35 cellular contexts compared by ENCODE assay signal in genomic region chr11:111200010-111200534, GRCh38. TPM values are rescaled to one million over a fixed set of nuclear protein-coding genes. Genes with fewer than 3 reads are reported as not detected.
"Had no signal": no experiment of that assay in that cellular context is flagged by ENCODE, and none has a peak within 500 bp of the region (broad histone marks: within the 10 kb centered on the region; RNA-seq: fewer than 3 reads in every experiment).

No MANE protein-coding gene starts in this region.

- H3K4me1 ChIP-seq: esophagus muscularis mucosa, foreskin keratinocyte, gastroesophageal sphincter, heart right ventricle had no signal

- H3K4me3 Mint-ChIP-seq: activated CD4-positive, alpha-beta memory T cell treated with anti-CD3 and anti-CD28 coated beads for 36 hours; activated CD4-positive, alpha-beta T cell treated with anti-CD3 and anti-CD28 coated beads for 36 hours; activated CD4-positive, alpha-beta T cell treated with anti-CD3 and anti-CD28 coated beads, Interleukin-2, amount 10 ng/mL, durations not matched to agents 24 days and 14 days; activated CD8-positive, alpha-beta memory T cell treated with anti-CD3 and anti-CD28 coated beads, Interleukin-2, amount 10 ng/mL, durations not matched to agents 7 days and 5 days; activated CD8-positive, alpha-beta T cell treated with anti-CD3 and anti-CD28 coated beads, Interleukin-2, amount 10 ng/mL, durations not matched to agents 7 days and 5 days; activated naive CD8-positive, alpha-beta T cell; activated T-cell treated with anti-CD3 and anti-CD28 coated beads, Interleukin-2, amount 50 U/mL, for 72 hours; central memory CD8-positive, alpha-beta T cell; dendritic cell treated with granulocyte-macrophage colony-stimulating factor and Interleukin-4, amounts not matched to agents 40 ng/mL and 50 ng/mL, for 4 days; effector memory CD8-positive, alpha-beta T cell had no signal

- H3K27ac Mint-ChIP-seq: activated CD4-positive, alpha-beta memory T cell treated with anti-CD3 and anti-CD28 coated beads for 36 hours; activated CD4-positive, alpha-beta T cell treated with anti-CD3 and anti-CD28 coated beads for 36 hours; activated CD4-positive, alpha-beta T cell treated with anti-CD3 and anti-CD28 coated beads, Interleukin-2, amount 10 ng/mL, durations not matched to agents 24 days and 14 days; activated CD8-positive, alpha-beta memory T cell treated with anti-CD3 and anti-CD28 coated beads, Interleukin-2, amount 10 ng/mL, durations not matched to agents 7 days and 5 days; activated CD8-positive, alpha-beta T cell treated with anti-CD3 and anti-CD28 coated beads, Interleukin-2, amount 10 ng/mL, durations not matched to agents 7 days and 5 days; activated naive CD8-positive, alpha-beta T cell; activated T-cell treated with anti-CD3 and anti-CD28 coated beads, Interleukin-2, amount 50 U/mL, for 72 hours; dendritic cell treated with granulocyte-macrophage colony-stimulating factor and Interleukin-4, amounts not matched to agents 40 ng/mL and 50 ng/mL, for 4 days; effector memory CD8-positive, alpha-beta T cell had no signal

- H3K4me3 ChIP-seq: coronary artery, esophagus muscularis mucosa, gastroesophageal sphincter, heart right ventricle had no signal

- H3K9me3 ChIP-seq: esophagus muscularis mucosa, gastroesophageal sphincter, heart right ventricle had no signal

- DNase-seq: activated CD4-positive, alpha-beta memory T cell treated with anti-CD3 and anti-CD28 coated beads for 36 hours; activated CD4-positive, alpha-beta T cell treated with anti-CD3 and anti-CD28 coated beads for 36 hours; activated CD4-positive, alpha-beta T cell treated with anti-CD3 and anti-CD28 coated beads, Interleukin-2, amount 10 ng/mL, durations not matched to agents 24 days and 14 days; activated CD4-positive, CD25-positive, alpha-beta regulatory T cell; activated CD4-positive, CD25-positive, alpha-beta regulatory T cell treated with anti-CD3 and anti-CD28 coated beads, Interleukin-2, amount 50 U/mL, for 72 hours; activated CD8-positive, alpha-beta memory T cell treated with anti-CD3 and anti-CD28 coated beads, Interleukin-2, amount 10 ng/mL, durations not matched to agents 7 days and 5 days; activated CD8-positive, alpha-beta memory T cell treated with anti-CD3 and anti-CD28 coated beads, Interleukin-2, amount 50 U/mL, for 4 hours; activated CD8-positive, alpha-beta T cell treated with anti-CD3 and anti-CD28 coated beads, Interleukin-2, amount 10 ng/mL, durations not matched to agents 7 days and 5 days; activated gamma-delta T cell; activated naive CD4-positive, alpha-beta T cell treated with anti-CD3 and anti-CD28 coated beads, Interleukin-2, amount 50 U/mL, for 16 hours; activated naive CD4-positive, alpha-beta T cell treated with Interleukin-2 at 50 U/mL for 16 hours; activated T-cell treated with anti-CD3 and anti-CD28 coated beads, Interleukin-2, amount 50 U/mL, for 1 hour; activated T-cell treated with anti-CD3 and anti-CD28 coated beads, Interleukin-2, amount 50 U/mL, for 72 hours; amniotic stem cell; anterior cingulate cortex; brain microvascular endothelial cell; effector CD4-positive, alpha-beta T cell; effector memory CD8-positive, alpha-beta T cell; erythroblast; foreskin keratinocyte; heart right ventricle; T-helper 2 cell had no signal

- H3K27me3 ChIP-seq: brain microvascular endothelial cell, esophagus muscularis mucosa, foreskin keratinocyte, gastroesophageal sphincter, heart right ventricle had no signal

- H3K4me1 Mint-ChIP-seq: activated CD4-positive, alpha-beta T cell treated with anti-CD3 and anti-CD28 coated beads for 36 hours; activated CD4-positive, alpha-beta T cell treated with anti-CD3 and anti-CD28 coated beads, Interleukin-2, amount 10 ng/mL, durations not matched to agents 24 days and 14 days; activated CD8-positive, alpha-beta memory T cell treated with anti-CD3 and anti-CD28 coated beads, Interleukin-2, amount 10 ng/mL, durations not matched to agents 7 days and 5 days; central memory CD8-positive, alpha-beta T cell had no signal

- H3K36me3 Mint-ChIP-seq: activated CD4-positive, alpha-beta memory T cell treated with anti-CD3 and anti-CD28 coated beads for 36 hours; activated CD8-positive, alpha-beta memory T cell treated with anti-CD3 and anti-CD28 coated beads, Interleukin-2, amount 10 ng/mL, durations not matched to agents 7 days and 5 days; activated naive CD8-positive, alpha-beta T cell had no signal

- H3K27me3 Mint-ChIP-seq: dendritic cell treated with granulocyte-macrophage colony-stimulating factor and Interleukin-4, amounts not matched to agents 40 ng/mL and 50 ng/mL, for 4 days had no signal

- H3K27ac ChIP-seq: brain microvascular endothelial cell, coronary artery, esophagus muscularis mucosa, foreskin keratinocyte, gastroesophageal sphincter, heart right ventricle had no signal

- H3K9me3 Mint-ChIP-seq: activated CD4-positive, alpha-beta memory T cell treated with anti-CD3 and anti-CD28 coated beads for 36 hours; activated CD4-positive, alpha-beta T cell treated with anti-CD3 and anti-CD28 coated beads, Interleukin-2, amount 10 ng/mL, durations not matched to agents 24 days and 14 days; activated T-cell treated with anti-CD3 and anti-CD28 coated beads, Interleukin-2, amount 50 U/mL, for 72 hours; central memory CD8-positive, alpha-beta T cell; dendritic cell treated with granulocyte-macrophage colony-stimulating factor and Interleukin-4, amounts not matched to agents 40 ng/mL and 50 ng/mL, for 4 days; effector memory CD8-positive, alpha-beta T cell had no signal

- H3K36me3 ChIP-seq: brain microvascular endothelial cell, esophagus muscularis mucosa, gastroesophageal sphincter, heart right ventricle had no signal

- ATAC-seq: activated CD4-positive, alpha-beta T cell treated with anti-CD3 and anti-CD28 coated beads for 36 hours; activated CD8-positive, alpha-beta memory T cell treated with anti-CD3 and anti-CD28 coated beads, Interleukin-2, amount 10 ng/mL, durations not matched to agents 7 days and 5 days; activated CD8-positive, alpha-beta T cell treated with anti-CD3 and anti-CD28 coated beads, Interleukin-2, amount 10 ng/mL, durations not matched to agents 7 days and 5 days; activated T-cell treated with anti-CD3 and anti-CD28 coated beads, Interleukin-2, amount 50 U/mL, for 72 hours; effector memory CD8-positive, alpha-beta T cell; foreskin keratinocyte; gastroesophageal sphincter; heart right ventricle had no signal

RNA-seq across cellular contexts. Expression of gene POU2AF2, which starts 45.5 kb away (rescaled TPM):
- total RNA-seq: activated CD4-positive, alpha-beta memory T cell treated with anti-CD3 and anti-CD28 coated beads for 36 hours; activated CD8-positive, alpha-beta memory T cell treated with anti-CD3 and anti-CD28 coated beads for 36 hours; activated CD8-positive, alpha-beta memory T cell treated with anti-CD3 and anti-CD28 coated beads, Interleukin-2, amount 10 ng/mL, durations not matched to agents 7 days and 5 days; activated CD8-positive, alpha-beta T cell treated with anti-CD3 and anti-CD28 coated beads, Interleukin-2, amount 10 ng/mL, durations not matched to agents 7 days and 5 days; activated T-cell treated with anti-CD3 and anti-CD28 coated beads, Interleukin-2, amount 50 U/mL, for 72 hours; astrocyte; bronchial epithelial cell; cardiac septum; cerebellum; foreskin keratinocyte; glomerular endothelial cell; heart right ventricle; T-helper 1 cell treated with Interleukin-12 subunit alpha and Interleukin-12 subunit beta and Interleukin-4 antibody, amounts not matched to agents 30 ng/mL and 1 ng/mL, for 36 hours had no signal
- polyA plus RNA-seq: foreskin keratinocyte, heart right ventricle had no signal
